Comparison of ENCODE assay signal across 8 cellular contexts in genomic region chr18:45722899-45723298, GRCh38. TPM values are rescaled to one million over a fixed set of nuclear protein-coding genes. Genes with fewer than 3 reads are reported as not detected.
DNase-seq lines count a peak whose midpoint lies in the region; ATAC-seq, FAIRE-seq and TF ChIP-seq lines count a peak whose summit lies in the region.

No MANE protein-coding gene starts in this region.

- peak; percentile 91 for ATAC-seq in GM21423 (IDR thresholded peaks at IDR 0.05; ENCODE audit: unreplicated experiment)
- ATAC-seq in natural killer cell = peak; percentile 81 to 99 (median 99)
- peak; percentile 88 for ATAC-seq in stimulated activated naive CD8-positive, alpha-beta T cell treated with anti-CD3 and anti-CD28 coated beads, Interleukin-15, Interleukin-2, amounts not matched to agents 100 U/mL and 50 U/mL, for 24 hours

- H2AFZ ChIP-seq in endothelial cell of umbilical vein (ENCODE audit: low read depth, low read length) = no peak overlapping the region

- no peak overlapping the region for H3K27ac Mint-ChIP-seq in natural killer cell

- no peaks in the 10 kb centered on the region for H3K36me3 ChIP-seq in endothelial cell of umbilical vein (ENCODE audit: control insufficient read depth in 2 of 2, extremely low read depth in 1 of 2, insufficient read depth in 2 of 2, low read length in 2 of 2)

- no peaks in the 10 kb centered on the region for H3K4me1 Mint-ChIP-seq in natural killer cell

- H3K27me3 ChIP-seq in endothelial cell of umbilical vein (ENCODE audit: control insufficient read depth in 2 of 2, insufficient read depth in 2 of 2, low read length in 2 of 2) = peaks cover 26 to 41% of the 10 kb centered on the region in 2 experiments

- no peak overlapping the region for H3K4me3 ChIP-seq in endothelial cell of umbilical vein (replicated peaks in 1 of 3; ENCODE audit: insufficient read depth in 1 of 3, low read depth in 1 of 3, low read length in 3 of 3)

- peaks cover 7% of the 10 kb centered on the region for H3K36me3 Mint-ChIP-seq in natural killer cell

- no peak overlapping the region for H3K4me2 ChIP-seq in endothelial cell of umbilical vein (ENCODE audit: insufficient read depth, low read length)

- H3K4me3 Mint-ChIP-seq in natural killer cell = no peak overlapping the region

- H3K27me3 Mint-ChIP-seq in natural killer cell (ENCODE audit: low read depth in 2 of 2) = no peaks in the 10 kb centered on the region

- CTCF ChIA-PET in endothelial cell of umbilical vein (lab: Charles Lee) = interaction anchor here (0.6 to 15.3 kb wide), 33 partner anchors 9 to 187 kb away, joined by 3 to 307 read pairs (median 5); no protein-coding TSS in a partner anchor

- H3K9me3 Mint-ChIP-seq in natural killer cell = no peaks in the 10 kb centered on the region

- POLR2A ChIA-PET in endothelial cell of umbilical vein (lab: Charles Lee) = interaction anchor here (1.9 kb wide), 1 partner anchor 117 kb away, joined by 6 read pairs; no protein-coding TSS in a partner anchor

- no peaks in the 10 kb centered on the region for H3K79me2 ChIP-seq in endothelial cell of umbilical vein (ENCODE audit: control insufficient read depth, insufficient read depth, low read length)

- H3K9me3 ChIP-seq in endothelial cell of umbilical vein (replicated peaks; ENCODE audit: control insufficient read depth, insufficient read depth, low read length) = no peaks in the 10 kb centered on the region

- no peaks in the 10 kb centered on the region for H4K20me1 ChIP-seq in endothelial cell of umbilical vein (replicated peaks; ENCODE audit: control insufficient read depth, extremely low read depth, insufficient read depth, low read length)

- FAIRE-seq in endothelial cell of umbilical vein (lab: Jason Lieb, UNC) = peak; percentile 86

- intact Hi-C loops in endothelial cell of umbilical vein (cut with micrococcal nuclease) (loop anchor here (1.0 to 2.0 kb wide), 5 partner anchors 32 to 157 kb away; no protein-coding TSS in a partner anchor), natural killer cell (cut with micrococcal nuclease) (loop anchor here (1.0 to 2.0 kb wide), 4 partner anchors 58 to 251 kb away; no protein-coding TSS in a partner anchor)

- peak; percentile 32 for DNase-seq in DMS 273 treated with DMSO at 0.1 percent for 48 hours (lab: John Stamatoyannopoulos, UW)
- DNase-seq in HT-29 (ENCODE audit: low spot score) = peak; percentile 85
- DNase-seq in NOMO-1 treated with DMSO at 0.1 percent for 48 hours (lab: John Stamatoyannopoulos, UW; ENCODE audit: unreplicated experiment) = peak; percentile 66
- DNase-seq in activated CD8-positive, alpha-beta memory T cell treated with anti-CD3 and anti-CD28 coated beads for 48 hours (ENCODE audit: low read depth in 2 of 3, low spot score in 2 of 3) = peak; percentile 30 to 59 (median 48)
- peak; percentile 83 for DNase-seq in endothelial cell of umbilical vein (ENCODE audit: low read depth, low spot score)
- peak; percentile 60 for DNase-seq in natural killer cell
- peak; percentile 85 for DNase-seq in stimulated activated naive CD8-positive, alpha-beta T cell treated with anti-CD3 and anti-CD28 coated beads, Interleukin-15, Interleukin-2, amounts not matched to agents 100 U/mL and 50 U/mL, for 24 hours

- H3K4me1 ChIP-seq in endothelial cell of umbilical vein (ENCODE audit: control insufficient read depth, extremely low read depth, insufficient read depth, low read length) = no peaks in the 10 kb centered on the region

- TF ChIP-seq CTCF in endothelial cell of umbilical vein (IDR thresholded peaks at IDR 0.05; ENCODE audit: extremely low read depth in 1 of 2, insufficient read depth in 1 of 2, low read depth in 1 of 2, low read length in 2 of 2) = peak; percentile 76 to 93
- TF ChIP-seq CTCF in natural killer cell (IDR thresholded peaks at IDR 0.05) = peak; percentile 70

- no peak for TF ChIP-seq POLR2A in endothelial cell of umbilical vein (IDR thresholded peaks at IDR 0.05; ENCODE audit: low read depth, low read length)

- dilution Hi-C loops in endothelial cell of umbilical vein (cut with MboI; ENCODE audit: extremely low pct_ligation_motif_present, low sequenced_read_pairs) = no loop called here

- no peaks in the 10 kb centered on the region for H3K9me1 ChIP-seq in endothelial cell of umbilical vein (replicated peaks; ENCODE audit: control insufficient read depth, extremely low read depth, insufficient read depth, low read length)

- no peak overlapping the region for H3K9ac ChIP-seq in endothelial cell of umbilical vein (replicated peaks; ENCODE audit: extremely low read depth, insufficient read depth, low read length)

- H3K27ac ChIP-seq in endothelial cell of umbilical vein (ENCODE audit: insufficient read depth, low read depth, low read length) = no peak overlapping the region

- BruUV-seq in endothelial cell of umbilical vein (replicated peaks; lab: Mats Ljungman, UMichigan) = no TSS peak

TF ChIP-seq in endothelial cell of umbilical vein, 7 proteins besides CTCF, POLR2A, EP300 and RAD21:
- no peak for TF ChIP-seq POLR2AphosphoS5 (IDR thresholded peaks at IDR 0.05; ENCODE audit: insufficient read depth, low read depth, low read length)
- TF ChIP-seq GATA2 (IDR thresholded peaks at IDR 0.05; ENCODE audit: insufficient read depth, insufficient read length, low read depth, low read length) = no peak
- no peak for TF ChIP-seq EZH2 (IDR thresholded peaks at IDR 0.05; ENCODE audit: borderline replicate concordance, low read depth, low read length, severe bottlenecking)
- TF ChIP-seq MYC (IDR thresholded peaks at IDR 0.05; ENCODE audit: low read depth, low read length) = no peak
- no peak for TF ChIP-seq JUN (IDR thresholded peaks at IDR 0.05; ENCODE audit: borderline replicate concordance, insufficient read depth, insufficient read length, low read depth)
- TF ChIP-seq, protein P1, sequence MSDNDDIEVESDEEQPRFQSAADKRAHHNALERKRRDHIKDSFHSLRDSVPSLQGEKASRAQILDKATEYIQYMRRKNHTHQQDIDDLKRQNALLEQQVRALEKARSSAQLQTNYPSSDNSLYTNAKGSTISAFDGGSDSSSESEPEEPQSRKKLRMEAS (IDR thresholded peaks at IDR 0.05; ENCODE audit: insufficient read depth, insufficient read length) = no peak

RNA-seq across cellular contexts. Expression of gene SLC14A1, which starts 1.1 kb away (rescaled TPM):
- 5.9 and 6.2 TPM in 2 replicates for total RNA-seq in HT-29 (2014; rRNA removed; shearing (Covaris generic))
- total RNA-seq in endothelial cell of umbilical vein = not detected in 2 replicates
- polyA plus RNA-seq in endothelial cell of umbilical vein = not detected in 2 replicates
- polyA plus RNA-seq in endothelial cell of umbilical vein (2011; cell fraction: cytosol; rRNA removed) = not detected in 2 replicates
- not detected in 2 replicates for polyA plus RNA-seq in endothelial cell of umbilical vein (2011; cell fraction: nucleus; rRNA removed)
- not detected in 2 replicates for polyA plus RNA-seq in endothelial cell of umbilical vein (2012)
- not detected in 2 replicates for polyA minus RNA-seq in endothelial cell of umbilical vein
- polyA minus RNA-seq in endothelial cell of umbilical vein (2011; cell fraction: cytosol; rRNA and poly(A)+ RNA removed) = not detected
- not detected in 2 replicates for polyA minus RNA-seq in endothelial cell of umbilical vein (2011; cell fraction: nucleus; rRNA and poly(A)+ RNA removed)
- total RNA-seq in natural killer cell = 10 to 100 TPM; 21.2 to 51.6 (median 42.2) TPM

Comparison
In these comparisons a context has a peak if more than half of its experiments do, and no peak if none do; other contexts are left out.
1. DNase-seq: peak in every context shown above with its lines; median percentile 85 in HT-29; 85 in stimulated activated naive CD8-positive, alpha-beta T cell treated with anti-CD3 and anti-CD28 coated beads, Interleukin-15, Interleukin-2, amounts not matched to agents 100 U/mL and 50 U/mL, for 24 hours; 83 in endothelial cell of umbilical vein; 66 in NOMO-1 treated with DMSO at 0.1 percent for 48 hours; 60 in natural killer cell; 48 in activated CD8-positive, alpha-beta memory T cell treated with anti-CD3 and anti-CD28 coated beads for 48 hours; 32 in DMS 273 treated with DMSO at 0.1 percent for 48 hours.